Comparison of ENCODE assay signal across 1 cellular context in the genomic region with DNA sequence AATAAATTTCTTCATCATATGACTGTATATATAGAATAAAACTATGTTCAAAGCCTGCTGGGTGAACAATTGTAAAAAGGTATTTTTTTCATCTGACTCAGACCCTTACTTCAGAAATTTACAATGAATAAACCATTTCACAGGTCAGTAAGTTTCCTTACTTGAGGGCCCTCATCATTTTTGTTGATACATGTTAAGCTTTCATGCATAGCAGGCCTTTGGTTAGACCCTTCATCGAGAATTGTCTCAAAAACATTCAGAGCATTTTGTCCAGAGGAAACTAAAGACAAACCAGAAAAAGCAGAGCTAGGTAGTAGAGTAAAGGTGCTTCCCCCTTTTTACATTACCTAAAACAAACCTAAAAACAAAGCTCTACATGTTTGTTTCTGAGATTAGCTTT.
TF ChIP-seq lines count a peak whose summit lies in the region.

No MANE protein-coding gene starts in this region.

TF ChIP-seq in GM12878, 131 proteins besides CTCF, POLR2A, EP300 and RAD21:
- TF ChIP-seq CBX3 (IDR thresholded peaks at IDR 0.05; ENCODE audit: borderline replicate concordance, low read depth): no peak
- TF ChIP-seq RUNX3 (IDR thresholded peaks at IDR 0.05; ENCODE audit: low read length): no peak
- TF ChIP-seq, protein P1, sequence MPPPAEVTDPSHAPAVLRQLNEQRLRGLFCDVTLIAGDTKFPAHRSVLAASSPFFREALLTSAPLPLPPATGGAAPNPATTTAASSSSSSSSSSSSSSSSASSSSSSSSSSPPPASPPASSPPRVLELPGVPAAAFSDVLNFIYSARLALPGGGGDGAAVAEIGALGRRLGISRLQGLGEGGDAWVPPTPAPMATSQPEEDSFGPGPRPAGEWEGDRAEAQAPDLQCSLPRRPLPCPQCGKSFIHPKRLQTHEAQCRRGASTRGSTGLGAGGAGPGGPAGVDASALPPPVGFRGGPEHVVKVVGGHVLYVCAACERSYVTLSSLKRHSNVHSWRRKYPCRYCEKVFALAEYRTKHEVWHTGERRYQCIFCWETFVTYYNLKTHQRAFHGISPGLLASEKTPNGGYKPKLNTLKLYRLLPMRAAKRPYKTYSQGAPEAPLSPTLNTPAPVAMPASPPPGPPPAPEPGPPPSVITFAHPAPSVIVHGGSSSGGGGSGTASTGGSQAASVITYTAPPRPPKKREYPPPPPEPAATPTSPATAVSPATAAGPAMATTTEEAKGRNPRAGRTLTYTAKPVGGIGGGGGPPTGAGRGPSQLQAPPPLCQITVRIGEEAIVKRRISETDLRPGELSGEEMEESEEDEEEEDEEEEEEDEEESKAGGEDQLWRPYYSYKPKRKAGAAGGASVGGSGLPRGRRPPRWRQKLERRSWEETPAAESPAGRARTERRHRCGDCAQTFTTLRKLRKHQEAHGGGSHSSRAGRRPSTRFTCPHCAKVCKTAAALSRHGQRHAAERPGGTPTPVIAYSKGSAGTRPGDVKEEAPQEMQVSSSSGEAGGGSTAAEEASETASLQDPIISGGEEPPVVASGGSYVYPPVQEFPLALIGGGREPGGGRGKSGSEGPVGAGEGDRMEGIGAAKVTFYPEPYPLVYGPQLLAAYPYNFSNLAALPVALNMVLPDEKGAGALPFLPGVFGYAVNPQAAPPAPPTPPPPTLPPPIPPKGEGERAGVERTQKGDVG (CRISPR knock-in tag; IDR thresholded peaks at IDR 0.05): no peak
- no peak for TF ChIP-seq SREBF1 (IDR thresholded peaks at IDR 0.05; ENCODE audit: low read length)
- TF ChIP-seq EED (IDR thresholded peaks at IDR 0.05; ENCODE audit: low read depth): no peak
- no peak for TF ChIP-seq RFX5 (IDR thresholded peaks at IDR 0.05; ENCODE audit: low read depth, low read length)
- TF ChIP-seq HCFC1 (IDR thresholded peaks at IDR 0.05; ENCODE audit: low read length): no peak
- no peak for TF ChIP-seq ZZZ3 (IDR thresholded peaks at IDR 0.05; ENCODE audit: control insufficient read depth, insufficient read length, low read depth)
- no peak for TF ChIP-seq TCF12 (IDR thresholded peaks at IDR 0.05; ENCODE audit: low read depth, low read length)
- TF ChIP-seq NFXL1 (IDR thresholded peaks at IDR 0.05; ENCODE audit: borderline replicate concordance): no peak
- TF ChIP-seq, protein P2, sequence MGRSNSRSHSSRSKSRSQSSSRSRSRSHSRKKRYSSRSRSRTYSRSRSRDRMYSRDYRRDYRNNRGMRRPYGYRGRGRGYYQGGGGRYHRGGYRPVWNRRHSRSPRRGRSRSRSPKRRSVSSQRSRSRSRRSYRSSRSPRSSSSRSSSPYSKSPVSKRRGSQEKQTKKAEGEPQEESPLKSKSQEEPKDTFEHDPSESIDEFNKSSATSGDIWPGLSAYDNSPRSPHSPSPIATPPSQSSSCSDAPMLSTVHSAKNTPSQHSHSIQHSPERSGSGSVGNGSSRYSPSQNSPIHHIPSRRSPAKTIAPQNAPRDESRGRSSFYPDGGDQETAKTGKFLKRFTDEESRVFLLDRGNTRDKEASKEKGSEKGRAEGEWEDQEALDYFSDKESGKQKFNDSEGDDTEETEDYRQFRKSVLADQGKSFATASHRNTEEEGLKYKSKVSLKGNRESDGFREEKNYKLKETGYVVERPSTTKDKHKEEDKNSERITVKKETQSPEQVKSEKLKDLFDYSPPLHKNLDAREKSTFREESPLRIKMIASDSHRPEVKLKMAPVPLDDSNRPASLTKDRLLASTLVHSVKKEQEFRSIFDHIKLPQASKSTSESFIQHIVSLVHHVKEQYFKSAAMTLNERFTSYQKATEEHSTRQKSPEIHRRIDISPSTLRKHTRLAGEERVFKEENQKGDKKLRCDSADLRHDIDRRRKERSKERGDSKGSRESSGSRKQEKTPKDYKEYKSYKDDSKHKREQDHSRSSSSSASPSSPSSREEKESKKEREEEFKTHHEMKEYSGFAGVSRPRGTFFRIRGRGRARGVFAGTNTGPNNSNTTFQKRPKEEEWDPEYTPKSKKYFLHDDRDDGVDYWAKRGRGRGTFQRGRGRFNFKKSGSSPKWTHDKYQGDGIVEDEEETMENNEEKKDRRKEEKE (IDR thresholded peaks at IDR 0.05): no peak
- no peak for TF ChIP-seq RBBP5 (conservative IDR thresholded peaks at IDR 0.05)
- TF ChIP-seq MEF2A (IDR thresholded peaks at IDR 0.05; ENCODE audit: insufficient read depth, low read depth, low read length): no peak
- TF ChIP-seq EZH2 (IDR thresholded peaks at IDR 0.05; ENCODE audit: borderline replicate concordance, control insufficient read depth, low read depth, low read length): no peak
- TF ChIP-seq, protein P3, sequence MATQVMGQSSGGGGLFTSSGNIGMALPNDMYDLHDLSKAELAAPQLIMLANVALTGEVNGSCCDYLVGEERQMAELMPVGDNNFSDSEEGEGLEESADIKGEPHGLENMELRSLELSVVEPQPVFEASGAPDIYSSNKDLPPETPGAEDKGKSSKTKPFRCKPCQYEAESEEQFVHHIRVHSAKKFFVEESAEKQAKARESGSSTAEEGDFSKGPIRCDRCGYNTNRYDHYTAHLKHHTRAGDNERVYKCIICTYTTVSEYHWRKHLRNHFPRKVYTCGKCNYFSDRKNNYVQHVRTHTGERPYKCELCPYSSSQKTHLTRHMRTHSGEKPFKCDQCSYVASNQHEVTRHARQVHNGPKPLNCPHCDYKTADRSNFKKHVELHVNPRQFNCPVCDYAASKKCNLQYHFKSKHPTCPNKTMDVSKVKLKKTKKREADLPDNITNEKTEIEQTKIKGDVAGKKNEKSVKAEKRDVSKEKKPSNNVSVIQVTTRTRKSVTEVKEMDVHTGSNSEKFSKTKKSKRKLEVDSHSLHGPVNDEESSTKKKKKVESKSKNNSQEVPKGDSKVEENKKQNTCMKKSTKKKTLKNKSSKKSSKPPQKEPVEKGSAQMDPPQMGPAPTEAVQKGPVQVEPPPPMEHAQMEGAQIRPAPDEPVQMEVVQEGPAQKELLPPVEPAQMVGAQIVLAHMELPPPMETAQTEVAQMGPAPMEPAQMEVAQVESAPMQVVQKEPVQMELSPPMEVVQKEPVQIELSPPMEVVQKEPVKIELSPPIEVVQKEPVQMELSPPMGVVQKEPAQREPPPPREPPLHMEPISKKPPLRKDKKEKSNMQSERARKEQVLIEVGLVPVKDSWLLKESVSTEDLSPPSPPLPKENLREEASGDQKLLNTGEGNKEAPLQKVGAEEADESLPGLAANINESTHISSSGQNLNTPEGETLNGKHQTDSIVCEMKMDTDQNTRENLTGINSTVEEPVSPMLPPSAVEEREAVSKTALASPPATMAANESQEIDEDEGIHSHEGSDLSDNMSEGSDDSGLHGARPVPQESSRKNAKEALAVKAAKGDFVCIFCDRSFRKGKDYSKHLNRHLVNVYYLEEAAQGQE (IDR thresholded peaks at IDR 0.05; ENCODE audit: low read depth, low read length): no peak
- no peak for TF ChIP-seq NR2F1 (conservative IDR thresholded peaks at IDR 0.05)
- TF ChIP-seq, protein P4, sequence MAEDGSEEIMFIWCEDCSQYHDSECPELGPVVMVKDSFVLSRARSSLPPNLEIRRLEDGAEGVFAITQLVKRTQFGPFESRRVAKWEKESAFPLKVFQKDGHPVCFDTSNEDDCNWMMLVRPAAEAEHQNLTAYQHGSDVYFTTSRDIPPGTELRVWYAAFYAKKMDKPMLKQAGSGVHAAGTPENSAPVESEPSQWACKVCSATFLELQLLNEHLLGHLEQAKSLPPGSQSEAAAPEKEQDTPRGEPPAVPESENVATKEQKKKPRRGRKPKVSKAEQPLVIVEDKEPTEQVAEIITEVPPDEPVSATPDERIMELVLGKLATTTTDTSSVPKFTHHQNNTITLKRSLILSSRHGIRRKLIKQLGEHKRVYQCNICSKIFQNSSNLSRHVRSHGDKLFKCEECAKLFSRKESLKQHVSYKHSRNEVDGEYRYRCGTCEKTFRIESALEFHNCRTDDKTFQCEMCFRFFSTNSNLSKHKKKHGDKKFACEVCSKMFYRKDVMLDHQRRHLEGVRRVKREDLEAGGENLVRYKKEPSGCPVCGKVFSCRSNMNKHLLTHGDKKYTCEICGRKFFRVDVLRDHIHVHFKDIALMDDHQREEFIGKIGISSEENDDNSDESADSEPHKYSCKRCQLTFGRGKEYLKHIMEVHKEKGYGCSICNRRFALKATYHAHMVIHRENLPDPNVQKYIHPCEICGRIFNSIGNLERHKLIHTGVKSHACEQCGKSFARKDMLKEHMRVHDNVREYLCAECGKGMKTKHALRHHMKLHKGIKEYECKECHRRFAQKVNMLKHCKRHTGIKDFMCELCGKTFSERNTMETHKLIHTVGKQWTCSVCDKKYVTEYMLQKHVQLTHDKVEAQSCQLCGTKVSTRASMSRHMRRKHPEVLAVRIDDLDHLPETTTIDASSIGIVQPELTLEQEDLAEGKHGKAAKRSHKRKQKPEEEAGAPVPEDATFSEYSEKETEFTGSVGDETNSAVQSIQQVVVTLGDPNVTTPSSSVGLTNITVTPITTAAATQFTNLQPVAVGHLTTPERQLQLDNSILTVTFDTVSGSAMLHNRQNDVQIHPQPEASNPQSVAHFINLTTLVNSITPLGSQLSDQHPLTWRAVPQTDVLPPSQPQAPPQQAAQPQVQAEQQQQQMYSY (CRISPR knock-in tag; IDR thresholded peaks at IDR 0.05): no peak
